ENCODE assay signal across 26 cellular contexts in genomic region chr10:22463255-22463654, GRCh38.
"Had no signal": no experiment of that assay in that cellular context is flagged by ENCODE, and none has a peak within 500 bp of the region (broad histone marks: within the 10 kb centered on the region; RNA-seq: fewer than 3 reads in every experiment).

No MANE protein-coding gene starts in this region.

- H3K27ac ChIP-seq: colonic mucosa, esophagus muscularis mucosa, foreskin keratinocyte, gastroesophageal sphincter, heart left ventricle, hepatocyte, neutrophil, pancreas, stomach, thyroid gland had no signal

- H2AFZ ChIP-seq: hepatocyte had no signal

- H3K36me3 ChIP-seq: colonic mucosa, esophagus muscularis mucosa, gastroesophageal sphincter, heart left ventricle, neutrophil, pancreas, stomach, thyroid gland had no signal

- H3K79me2 ChIP-seq: hepatocyte had no signal

- DNase-seq: colonic mucosa; effector CD8-positive, alpha-beta T cell; endodermal cell; foreskin keratinocyte; heart left ventricle; kidney; naive B cell; pancreas; retina; stimulated activated CD4-positive, alpha-beta T cell treated with anti-CD3 and anti-CD28 coated beads, Interleukin-12 subunit alpha, Interleukin-12 subunit beta, amount 100 ng/mL, for 4 hours; stimulated activated CD4-positive, alpha-beta T cell treated with anti-CD3 and anti-CD28 coated beads, Interleukin-1b, Interleukin-23, amount 100 ng/mL, for 48 hours; stimulated activated CD4-positive, alpha-beta T cell treated with anti-CD3 and anti-CD28 coated beads, Interleukin-4, amount 100 ng/mL, for 1 hour; stimulated activated naive CD4-positive, alpha-beta T cell treated with Interleukin-2 at 50 U/mL for 16 hours; stomach; thyroid gland; trophoblast cell had no signal

- ATAC-seq: foreskin keratinocyte; gastroesophageal sphincter; heart left ventricle; left lobe of liver; natural killer cell treated with Interleukin-12 subunit alpha and Interleukin-12 subunit beta and Interleukin-15 and Interleukin-18, amount 100 ng/mL, for 72 hours; pancreas; sciatic nerve; stimulated activated effector memory CD8-positive, alpha-beta T cell treated with anti-CD3 and anti-CD28 coated beads, Interleukin-12 subunit alpha, Interleukin-12 subunit beta, amount 100 ng/mL, for 72 hours had no signal

- H3K27me3 ChIP-seq: colonic mucosa, esophagus muscularis mucosa, gastroesophageal sphincter, hepatocyte, pancreas, stomach, thyroid gland had no signal

- H3K4me3 ChIP-seq: colonic mucosa, esophagus muscularis mucosa, gastroesophageal sphincter, heart left ventricle, hepatocyte, lung, pancreas, smooth muscle cell, stomach, thyroid gland had no signal

- H3K4me2 ChIP-seq: hepatocyte, smooth muscle cell had no signal

- H3K4me1 ChIP-seq: colonic mucosa, esophagus muscularis mucosa, foreskin keratinocyte, gastroesophageal sphincter, heart left ventricle, thyroid gland had no signal

- H3K9me3 ChIP-seq: colonic mucosa, esophagus muscularis mucosa, gastroesophageal sphincter, neutrophil, pancreas, stomach, thyroid gland had no signal
